22 cellular contexts compared by ENCODE assay signal in genomic region chr5:110112355-110112754, GRCh38.
"Had no signal": no experiment of that assay in that cellular context is flagged by ENCODE, and none has a peak within 500 bp of the region (broad histone marks: within the 10 kb centered on the region; RNA-seq: fewer than 3 reads in every experiment).

No MANE protein-coding gene starts in this region.

- H3K4me3 ChIP-seq: colonic mucosa, esophagus squamous epithelium, lower lobe of right lung, mucosa of descending colon, pancreas, right lobe of liver, tibial artery had no signal

- H3K36me3 ChIP-seq: colonic mucosa, esophagus squamous epithelium, lower lobe of right lung, neutrophil, pancreas, right lobe of liver, tibial artery had no signal

- DNase-seq: colonic mucosa; effector memory CD4-positive, alpha-beta T cell; erythroblast; esophagus squamous epithelium; hypothalamus; immature natural killer cell; islet precursor cell; kidney glomerular epithelial cell; left ventricle myocardium superior; lower lobe of right lung; mucosa of descending colon; naive B cell; pancreas; right lobe of liver; small intestine; stimulated activated CD4-positive, alpha-beta T cell treated with anti-CD3 and anti-CD28 coated beads, Interleukin-15, amount 100 ng/mL, for 24 hours; stimulated activated CD4-positive, alpha-beta T cell treated with anti-CD3 and anti-CD28 coated beads, Interleukin-2, amount 100 ng/mL, for 48 hours; stimulated activated naive CD4-positive, alpha-beta T cell; stimulated activated naive CD8-positive, alpha-beta T cell treated with anti-CD3 and anti-CD28 coated beads, Interleukin-15, amount 100 ng/mL, for 72 hours; tibial artery had no signal

- H3K27me3 ChIP-seq: colonic mucosa, esophagus squamous epithelium, neutrophil, pancreas, right lobe of liver, tibial artery had no signal

- H3K4me1 ChIP-seq: colonic mucosa, esophagus squamous epithelium, lower lobe of right lung, pancreas had no signal

- H3K9me3 ChIP-seq: colonic mucosa, esophagus squamous epithelium, lower lobe of right lung, mucosa of descending colon, neutrophil, pancreas, right lobe of liver had no signal

- ATAC-seq: left ventricle myocardium superior; lower lobe of right lung; mucosa of descending colon; natural killer cell treated with Interleukin-12 subunit alpha and Interleukin-12 subunit beta and Interleukin-15 and Interleukin-18, amount 100 ng/mL, for 72 hours; pancreas; right lobe of liver; stimulated activated naive CD8-positive, alpha-beta T cell treated with anti-CD3 and anti-CD28 coated beads, Interleukin-15, amount 100 ng/mL, for 72 hours had no signal

- H3K27ac ChIP-seq: colonic mucosa, esophagus squamous epithelium, lower lobe of right lung, neutrophil, pancreas, right lobe of liver, tibial artery had no signal
